ENCODE assay signal across 6 cellular contexts in genomic region chr1:62100442-62100841, GRCh38.
"Had no signal": no experiment of that assay in that cellular context is flagged by ENCODE, and none has a peak within 500 bp of the region (broad histone marks: within the 10 kb centered on the region; RNA-seq: fewer than 3 reads in every experiment).

No MANE protein-coding gene starts in this region.

- H3K27ac ChIP-seq: HL-60 had no signal

- H3K4me2 ChIP-seq: GM23338 had no signal

- H3K27ac Mint-ChIP-seq: GM23338, H9 had no signal

- H3K4me3 ChIP-seq: GM23338 had no signal

- ATAC-seq: GM23338, HepG2 had no signal

- DNase-seq: H9, HCEC 1CT had no signal

- H3K4me3 Mint-ChIP-seq: GM23338, H9, IgD-negative memory B cell had no signal

- H3K27me3 Mint-ChIP-seq: IgD-negative memory B cell had no signal
